ENCODE assay signal across 8 cellular contexts in genomic region chr2:46970334-46971288, GRCh38. TPM values are rescaled to one million over a fixed set of nuclear protein-coding genes. Genes with fewer than 3 reads are reported as not detected.
A peak's percentile ranks its signal among the peaks of the same experiment; 100 is the strongest.
DNase-seq lines count a peak whose midpoint lies in the region; ATAC-seq, FAIRE-seq and TF ChIP-seq lines count a peak whose summit lies in the region.

No MANE protein-coding gene starts in this region.

- H2AFZ ChIP-seq in endothelial cell of umbilical vein (ENCODE audit: low read depth, low read length), result peak overlapping the region; percentile 7

- WGBS in pancreas, 2 donors, result 39 to 44% methylated on average over 13 of the region's 13 CpGs

- H3K79me2 ChIP-seq in endothelial cell of umbilical vein (ENCODE audit: control insufficient read depth, insufficient read depth, low read length), result no peaks in the 10 kb centered on the region

- no TSS peak for BruUV-seq in Calu3 (replicated peaks; lab: Mats Ljungman, UMichigan)
- BruUV-seq in endothelial cell of umbilical vein (replicated peaks; lab: Mats Ljungman, UMichigan), result no TSS peak

- H3K27ac ChIP-seq in endothelial cell of umbilical vein (ENCODE audit: insufficient read depth, low read depth, low read length) (no peak overlapping the region), pancreas (peak overlapping the region; percentile 73 to 84 (median 83))

- in situ Hi-C loops in GM13976 (cut with MboI; ENCODE audit: low sequenced_read_pairs, unreplicated experiment), result no loop called here

- no peak overlapping the region for H3K9ac ChIP-seq in endothelial cell of umbilical vein (replicated peaks; ENCODE audit: extremely low read depth, insufficient read depth, low read length)

- peak; percentile 71 for DNase-seq in Calu3
- peak; percentile 81 for DNase-seq in NOMO-1 treated with dmso at 0.1 percent for 144 hours (lab: John Stamatoyannopoulos, UW; ENCODE audit: unreplicated experiment)
- peak; percentile 53 for DNase-seq in endothelial cell of umbilical vein (ENCODE audit: low read depth, low spot score)
- DNase-seq in pancreas, result peak in 5 of 6 donors; percentile 89 to 94 (median 92)
- no peak for DNase-seq in stimulated activated CD4-positive, alpha-beta T cell treated with anti-CD3 and anti-CD28 coated beads, Interleukin-4, amount 100 ng/mL, for 1 hour
- DNase-seq in T1000 (lab: John Stamatoyannopoulos, UW), result no peak
- DNase-seq in GM13976 (ENCODE audit: low spot score), result no peak

- peak; percentile 82 to 89 (median 87) for ATAC-seq in pancreas
- no peak for ATAC-seq in GM18861 (IDR thresholded peaks at IDR 0.05; ENCODE audit: unreplicated experiment)

- H3K9me1 ChIP-seq in endothelial cell of umbilical vein (replicated peaks; ENCODE audit: control insufficient read depth, extremely low read depth, insufficient read depth, low read length), result no peaks in the 10 kb centered on the region

- H3K36me3 ChIP-seq in endothelial cell of umbilical vein (ENCODE audit: control insufficient read depth in 2 of 2, extremely low read depth in 1 of 2, insufficient read depth in 2 of 2, low read length in 2 of 2) (no peaks in the 10 kb centered on the region), pancreas (peaks cover 0 to 5% (median 0%) of the 10 kb centered on the region in 3 donors)

- no peak for TF ChIP-seq POLR2A in endothelial cell of umbilical vein (IDR thresholded peaks at IDR 0.05; ENCODE audit: low read depth, low read length)

- no peak for TF ChIP-seq CTCF in Calu3 (IDR thresholded peaks at IDR 0.05; ENCODE audit: unreplicated experiment)
- TF ChIP-seq CTCF in endothelial cell of umbilical vein (IDR thresholded peaks at IDR 0.05; ENCODE audit: extremely low read depth in 1 of 2, insufficient read depth in 1 of 2, low read depth in 1 of 2, low read length in 2 of 2), result no peak
- no peak for TF ChIP-seq CTCF in pancreas (IDR thresholded peaks at IDR 0.05)
- TF ChIP-seq CTCF in GM13976 (IDR thresholded peaks at IDR 0.05; ENCODE audit: borderline replicate concordance, control extremely low read depth, extremely low read depth, insufficient read depth, missing control alignments), result no peak

- intact Hi-C loops in Calu3 (cut with micrococcal nuclease; ENCODE audit: unreplicated experiment), result no loop called here
- intact Hi-C loops in endothelial cell of umbilical vein (cut with micrococcal nuclease), result no loop called here
- intact Hi-C loops in pancreas (cut with DNase I), result no loop called here

- H3K27me3 ChIP-seq in endothelial cell of umbilical vein (ENCODE audit: control insufficient read depth in 2 of 2, insufficient read depth in 2 of 2, low read length in 2 of 2), result no peaks in the 10 kb centered on the region
- H3K27me3 ChIP-seq in pancreas, result no peaks in the 10 kb centered on the region

- H3K27me3 Mint-ChIP-seq in Calu3 (ENCODE audit: unreplicated experiment), result no peaks in the 10 kb centered on the region

- H3K4me3 ChIP-seq in endothelial cell of umbilical vein (replicated peaks in 1 of 3; ENCODE audit: insufficient read depth in 1 of 3, low read depth in 1 of 3, low read length in 3 of 3) (no peak overlapping the region), pancreas (no peak overlapping the region)

- H3K9me3 Mint-ChIP-seq in Calu3 (ENCODE audit: low read depth, unreplicated experiment), result no peaks in the 10 kb centered on the region

- H3K4me3 Mint-ChIP-seq in Calu3 (ENCODE audit: low read depth, unreplicated experiment), result no peak overlapping the region

- POLR2A ChIA-PET in endothelial cell of umbilical vein (lab: Charles Lee), result no interaction called here

- no peaks in the 10 kb centered on the region for H3K9me3 ChIP-seq in endothelial cell of umbilical vein (replicated peaks; ENCODE audit: control insufficient read depth, insufficient read depth, low read length)
- H3K9me3 ChIP-seq in pancreas, result no peaks in the 10 kb centered on the region

- H3K4me2 ChIP-seq in endothelial cell of umbilical vein (ENCODE audit: insufficient read depth, low read length), result no peak overlapping the region

- CTCF ChIA-PET in Calu3 (lab: Charles Lee) (interaction anchor here (0.6 to 0.7 kb wide), 3 partner anchors 72 to 1013 kb away, joined by 3 read pairs; no protein-coding TSS in a partner anchor), endothelial cell of umbilical vein (lab: Charles Lee) (interaction anchor here (0.7 to 0.8 kb wide), 2 partner anchors 8 to 12 kb away, joined by 4 to 5 read pairs; no protein-coding TSS in a partner anchor)

- FAIRE-seq in endothelial cell of umbilical vein (lab: Jason Lieb, UNC) (peak; percentile 75), pancreas (lab: Jason Lieb, UNC) (no peak)

- H3K4me1 ChIP-seq in endothelial cell of umbilical vein (ENCODE audit: control insufficient read depth, extremely low read depth, insufficient read depth, low read length), result peaks cover 31% of the 10 kb centered on the region
- H3K4me1 ChIP-seq in pancreas, result peaks cover 28 to 50% (median 31%) of the 10 kb centered on the region in 3 donors

- H4K20me1 ChIP-seq in endothelial cell of umbilical vein (replicated peaks; ENCODE audit: control insufficient read depth, extremely low read depth, insufficient read depth, low read length), result no peaks in the 10 kb centered on the region

- H3K27ac Mint-ChIP-seq in Calu3 (ENCODE audit: unreplicated experiment), result peak overlapping the region; percentile 8

- peaks cover 21% of the 10 kb centered on the region for H3K36me3 Mint-ChIP-seq in Calu3 (ENCODE audit: insufficient read depth, unreplicated experiment)

- dilution Hi-C loops in endothelial cell of umbilical vein (cut with MboI; ENCODE audit: extremely low pct_ligation_motif_present, low sequenced_read_pairs), result no loop called here

- H3K4me1 Mint-ChIP-seq in Calu3 (ENCODE audit: low read depth, unreplicated experiment), result peaks cover 37% of the 10 kb centered on the region

TF ChIP-seq in endothelial cell of umbilical vein, 7 proteins besides CTCF, POLR2A, EP300 and RAD21:
- TF ChIP-seq GATA2 (IDR thresholded peaks at IDR 0.05; ENCODE audit: insufficient read depth, insufficient read length, low read depth, low read length) (no peak), POLR2AphosphoS5 (IDR thresholded peaks at IDR 0.05; ENCODE audit: insufficient read depth, low read depth, low read length) (no peak), JUN (IDR thresholded peaks at IDR 0.05; ENCODE audit: borderline replicate concordance, insufficient read depth, insufficient read length, low read depth) (no peak), EZH2 (IDR thresholded peaks at IDR 0.05; ENCODE audit: borderline replicate concordance, low read depth, low read length, severe bottlenecking) (no peak), MYC (IDR thresholded peaks at IDR 0.05; ENCODE audit: low read depth, low read length) (no peak), FOS (IDR thresholded peaks at IDR 0.05; ENCODE audit: borderline replicate concordance, insufficient read depth, low read length) (peak; percentile 47)
TF ChIP-seq in endothelial cell of umbilical vein: peak in this region for 1.

RNA-seq across cellular contexts. Expression of gene TTC7A, which starts 29.6 kb away (rescaled TPM):
- total RNA-seq in Calu3 (2022), result 26.2 and 28.4 TPM in 2 replicates
- 11.9 and 13.6 TPM in 2 replicates for total RNA-seq in endothelial cell of umbilical vein
- polyA plus RNA-seq in endothelial cell of umbilical vein, result 8.0 and 8.2 TPM in 2 replicates
- 6.2 and 7.0 TPM in 2 replicates for polyA plus RNA-seq in endothelial cell of umbilical vein (2011; cell fraction: cytosol; rRNA removed)
- 43.6 and 46.2 TPM in 2 replicates for polyA plus RNA-seq in endothelial cell of umbilical vein (2011; cell fraction: nucleus; rRNA removed)
- polyA plus RNA-seq in endothelial cell of umbilical vein (2012), result 8.0 and 11.1 TPM in 2 replicates
- 8.2 and 13.2 TPM in 2 replicates for polyA minus RNA-seq in endothelial cell of umbilical vein
- 12.2 TPM for polyA minus RNA-seq in endothelial cell of umbilical vein (2011; cell fraction: cytosol; rRNA and poly(A)+ RNA removed)
- 14.2 and 15.9 TPM in 2 replicates for polyA minus RNA-seq in endothelial cell of umbilical vein (2011; cell fraction: nucleus; rRNA and poly(A)+ RNA removed)
- 10 to 100 TPM; 14.4 to 23.7 (median 21.2) TPM for total RNA-seq in pancreas
- polyA plus RNA-seq in pancreas, result 10 to 100 TPM; 10.4 to 21.6 TPM

RNA-seq across cellular contexts. Expression of gene MCFD2, which starts 55.0 kb away (rescaled TPM):
- total RNA-seq in Calu3 (2022), result 99.8 and 108 TPM in 2 replicates
- 138 and 141 TPM in 2 replicates for total RNA-seq in endothelial cell of umbilical vein
- 70.7 and 74.8 TPM in 2 replicates for polyA plus RNA-seq in endothelial cell of umbilical vein
- 80.5 and 82.9 TPM in 2 replicates for polyA plus RNA-seq in endothelial cell of umbilical vein (2011; cell fraction: cytosol; rRNA removed)
- polyA plus RNA-seq in endothelial cell of umbilical vein (2011; cell fraction: nucleus; rRNA removed), result 41.9 and 57.1 TPM in 2 replicates
- 127 and 230 TPM in 2 replicates for polyA plus RNA-seq in endothelial cell of umbilical vein (2012)
- 116 and 130 TPM in 2 replicates for polyA minus RNA-seq in endothelial cell of umbilical vein
- 46.8 TPM for polyA minus RNA-seq in endothelial cell of umbilical vein (2011; cell fraction: cytosol; rRNA and poly(A)+ RNA removed)
- polyA minus RNA-seq in endothelial cell of umbilical vein (2011; cell fraction: nucleus; rRNA and poly(A)+ RNA removed), result 43.1 and 55.2 TPM in 2 replicates
- 100 to 1,000 TPM in 4 of 6 donors, 10 to 100 TPM in 2; 82.3 to 180 (median 107) TPM for total RNA-seq in pancreas
- polyA plus RNA-seq in pancreas, result 10 to 100 TPM; 20.1 to 31.4 TPM

Comparison
In these comparisons a context has a peak if more than half of its experiments do, and no peak if none do; other contexts are left out.
1. DNase-seq: peak in Calu3 (single experiment), NOMO-1 treated with dmso at 0.1 percent for 144 hours (single experiment), endothelial cell of umbilical vein (single experiment) and pancreas (5 of 6); none in stimulated activated CD4-positive, alpha-beta T cell treated with anti-CD3 and anti-CD28 coated beads, Interleukin-4, amount 100 ng/mL, for 1 hour (single experiment), T1000 (single experiment) and GM13976 (single experiment).